Comparison of ENCODE assay signal across 12 cellular contexts in the genomic region with DNA sequence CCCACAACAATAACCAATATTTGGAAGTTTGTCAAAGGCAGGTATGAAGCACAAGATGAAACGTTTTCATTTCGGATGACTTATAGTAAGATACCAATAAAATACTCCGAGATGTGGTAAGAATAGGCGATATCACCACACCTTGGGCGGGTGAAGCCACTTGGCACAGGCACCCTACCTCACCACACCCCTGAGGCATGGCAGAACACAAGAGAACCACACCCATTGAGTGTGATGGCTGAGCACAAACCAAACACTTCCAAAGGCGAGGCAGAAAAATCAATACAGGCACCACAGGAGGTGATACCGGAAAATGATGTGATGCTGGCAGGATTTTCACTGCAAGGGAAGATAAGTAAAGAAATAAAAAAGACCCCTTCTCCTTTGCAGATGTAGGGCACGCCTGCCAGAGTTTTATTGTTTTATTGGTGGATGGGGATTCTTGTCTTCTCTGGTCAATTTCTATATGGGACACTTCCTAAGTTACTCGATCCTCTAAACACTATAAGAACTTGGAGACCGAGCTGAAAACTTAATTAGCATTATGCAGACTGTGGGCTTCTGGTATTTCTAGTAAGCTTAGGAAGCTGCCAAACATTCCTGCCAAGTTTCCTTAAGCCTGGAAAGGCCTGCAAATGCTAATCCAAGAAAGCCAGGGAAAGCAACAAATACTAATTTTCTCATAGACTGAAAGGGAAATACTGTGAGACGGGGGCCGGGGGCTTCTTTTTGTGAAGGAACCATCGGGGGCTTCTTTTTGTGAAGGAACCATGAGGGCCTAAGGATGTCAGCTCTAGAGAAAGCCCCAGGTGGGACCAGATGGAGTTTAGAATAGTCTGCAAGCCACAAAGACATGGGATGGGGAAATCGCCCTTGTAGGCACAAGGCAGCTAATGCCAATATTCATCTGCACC.
DNase-seq lines count a peak whose midpoint lies in the region; ATAC-seq, FAIRE-seq and TF ChIP-seq lines count a peak whose summit lies in the region.
"Had no signal": no experiment of that assay in that cellular context is flagged by ENCODE, and none has a peak within 500 bp of the region (broad histone marks: within the 10 kb centered on the region; RNA-seq: fewer than 3 reads in every experiment).

No MANE protein-coding gene starts in this region.

- no peak for FAIRE-seq in RCC 7860 (lab: Jason Lieb, UNC)

- no peak overlapping the region for H3K4me3 ChIP-seq in mucosa of descending colon
- no peak overlapping the region for H3K4me3 ChIP-seq in heart left ventricle
- no peak overlapping the region for H3K4me3 ChIP-seq in brain microvascular endothelial cell (ENCODE audit: low read depth, low read length)

- H3K36me3 ChIP-seq in mucosa of descending colon (ENCODE audit: low read depth) (no peaks in the 10 kb centered on the region), heart left ventricle (no peaks in the 10 kb centered on the region), brain microvascular endothelial cell (replicated peaks) (no peaks in the 10 kb centered on the region)

- 69 to 81% (median 74%) methylated on average over 14 of the region's 14 CpGs for WGBS in heart left ventricle, 4 donors

- TF ChIP-seq POLR2A in heart left ventricle (IDR thresholded peaks at IDR 0.05): no peak

- H3K27me3 ChIP-seq in heart left ventricle (no peaks in the 10 kb centered on the region), brain microvascular endothelial cell (replicated peaks) (no peaks in the 10 kb centered on the region)

- H3K9me3 ChIP-seq in mucosa of descending colon (no peaks in the 10 kb centered on the region), heart left ventricle (no peaks in the 10 kb centered on the region)

- no peak overlapping the region for H3K27ac ChIP-seq in heart left ventricle
- no peak overlapping the region for H3K27ac ChIP-seq in brain microvascular endothelial cell

- H3K4me1 ChIP-seq in mucosa of descending colon (ENCODE audit: low read depth) (no peaks in the 10 kb centered on the region), heart left ventricle (peaks cover 0 to 9% (median 0%) of the 10 kb centered on the region in 12 donors)

- DNase-seq in Ammon's horn (ENCODE audit: low spot score): peak; percentile 45
- peak; percentile 85 for DNase-seq in LoVo (ENCODE audit: low spot score)
- peak; percentile 71 for DNase-seq in cerebellar cortex (ENCODE audit: low spot score)
- DNase-seq in mucosa of descending colon: peak; percentile 78 to 84 (median 83)
- DNase-seq in heart left ventricle: no peak
- no peak for DNase-seq in NCI-H1092 (lab: John Stamatoyannopoulos, UW)
- no peak for DNase-seq in brain microvascular endothelial cell
- no peak for DNase-seq in RCC 7860 (ENCODE audit: low spot score)
- DNase-seq: activated naive CD4-positive, alpha-beta T cell treated with anti-CD3 and anti-CD28 coated beads, Interleukin-2, amount 50 U/mL, for 16 hours; NCI-H1048; stimulated activated naive CD8-positive, alpha-beta T cell treated with anti-CD3 and anti-CD28 coated beads, Interleukin-15, Interleukin-2, amounts not matched to agents 100 U/mL and 50 U/mL, for 24 hours; T-helper 2 cell had no signal

- ATAC-seq in mucosa of descending colon (peak; percentile 99), heart left ventricle (no peak)
- ATAC-seq: stimulated activated naive CD8-positive, alpha-beta T cell treated with anti-CD3 and anti-CD28 coated beads, Interleukin-15, Interleukin-2, amounts not matched to agents 100 U/mL and 50 U/mL, for 24 hours had no signal

- in situ Hi-C loops in brain microvascular endothelial cell (cut with HindIII; ENCODE audit: low pct_ligation_motif_present, low sequenced_read_pairs): no loop called here

- intact Hi-C loops in mucosa of descending colon (cut with DNase I, micrococcal nuclease) (no loop called here), heart left ventricle (cut with DNase I) (no loop called here)

- no peak for TF ChIP-seq CTCF in mucosa of descending colon (IDR thresholded peaks at IDR 0.05)
- no peak for TF ChIP-seq CTCF in heart left ventricle (IDR thresholded peaks at IDR 0.05)
- TF ChIP-seq CTCF in brain microvascular endothelial cell (IDR thresholded peaks at IDR 0.05; ENCODE audit: low read depth, low read length, missing control alignments): no peak

Comparison
In these comparisons a context has a peak if more than half of its experiments do, and no peak if none do; other contexts are left out.
1. DNase-seq: peak in Ammon's horn (single experiment), LoVo (single experiment), cerebellar cortex (single experiment) and mucosa of descending colon (3 of 3); none in heart left ventricle (0 of 5), NCI-H1092 (single experiment), brain microvascular endothelial cell (single experiment) and RCC 7860 (single experiment).